Comparison of ENCODE assay signal across 38 cellular contexts in genomic region chr12:50362671-50363070, GRCh38. TPM values are rescaled to one million over a fixed set of nuclear protein-coding genes. Genes with fewer than 3 reads are reported as not detected.
"Had no signal": no experiment of that assay in that cellular context is flagged by ENCODE, and none has a peak within 500 bp of the region (broad histone marks: within the 10 kb centered on the region; RNA-seq: fewer than 3 reads in every experiment).

No MANE protein-coding gene starts in this region.

- ATAC-seq: activated CD4-positive, CD25-positive, alpha-beta regulatory T cell treated with anti-CD3 and anti-CD28 coated beads, Interleukin-2, amount 50 U/mL, for 24 hours; activated CD8-positive, alpha-beta memory T cell treated with anti-CD3 and anti-CD28 coated beads, Interleukin-2, amount 10 ng/mL, durations not matched to agents 7 days and 5 days; activated CD8-positive, alpha-beta T cell treated with anti-CD3 and anti-CD28 coated beads, Interleukin-2, amount 10 ng/mL, durations not matched to agents 7 days and 5 days; activated naive CD8-positive, alpha-beta T cell treated with anti-CD3 and anti-CD28 coated beads, Interleukin-2, amount 50 U/mL, for 24 hours; body of pancreas; effector memory CD8-positive, alpha-beta T cell; foreskin keratinocyte; gastrocnemius medialis; heart right ventricle had no signal

- H3K27ac Mint-ChIP-seq: activated B cell treated with CpG ODN at 0.5 μM for 24 hours; activated CD8-positive, alpha-beta memory T cell treated with anti-CD3 and anti-CD28 coated beads, Interleukin-2, amount 10 ng/mL, durations not matched to agents 7 days and 5 days; activated CD8-positive, alpha-beta T cell treated with anti-CD3 and anti-CD28 coated beads, Interleukin-2, amount 10 ng/mL, durations not matched to agents 7 days and 5 days; activated naive CD4-positive, alpha-beta T cell treated with anti-CD3 and anti-CD28 coated beads for 36 hours; activated naive CD4-positive, alpha-beta T cell treated with anti-CD3 and anti-CD28 coated beads, Interleukin-2, amount 50 U/mL, for 24 hours; activated naive CD8-positive, alpha-beta T cell treated with anti-CD3 and anti-CD28 coated beads for 36 hours; activated naive CD8-positive, alpha-beta T cell treated with anti-CD3 and anti-CD28 coated beads, Interleukin-2, amount 50 U/mL, for 24 hours; activated T-helper 1 cell treated with anti-CD3 and anti-CD28 coated beads, Interleukin-12 subunit alpha, Interleukin-12 subunit beta, Interleukin-2, Interleukin-4 antibody, amounts not matched to agents 30 ng/mL and 10 ng/mL and 1 ng/mL, durations not matched to agents 14 hours and 24 hours and 36 hours; activated T-helper 2 cell treated with anti-CD3 and anti-CD28 coated beads, Interferon-gamma antibody, Interleukin-2, Interleukin-4, amounts not matched to agents 10 μg/mL and 5 μg/mL and 100 μg/mL, durations not matched to agents 14 hours and 24 hours and 36 hours; effector memory CD8-positive, alpha-beta T cell had no signal

- H3K27me3 Mint-ChIP-seq: activated B cell treated with CpG ODN at 0.5 μM for 24 hours; activated naive CD8-positive, alpha-beta T cell treated with anti-CD3 and anti-CD28 coated beads for 36 hours; activated naive CD8-positive, alpha-beta T cell treated with anti-CD3 and anti-CD28 coated beads, Interleukin-2, amount 50 U/mL, for 24 hours had no signal

- H3K4me1 Mint-ChIP-seq: activated B cell treated with CpG ODN at 0.5 μM for 24 hours; activated CD8-positive, alpha-beta memory T cell treated with anti-CD3 and anti-CD28 coated beads, Interleukin-2, amount 10 ng/mL, durations not matched to agents 7 days and 5 days; activated naive CD4-positive, alpha-beta T cell treated with anti-CD3 and anti-CD28 coated beads, Interleukin-2, amount 50 U/mL, for 24 hours; activated naive CD8-positive, alpha-beta T cell treated with anti-CD3 and anti-CD28 coated beads for 36 hours; activated naive CD8-positive, alpha-beta T cell treated with anti-CD3 and anti-CD28 coated beads, Interleukin-2, amount 50 U/mL, for 24 hours had no signal

- H3K4me3 Mint-ChIP-seq: activated B cell treated with CpG ODN at 0.5 μM for 24 hours; activated CD8-positive, alpha-beta memory T cell treated with anti-CD3 and anti-CD28 coated beads, Interleukin-2, amount 10 ng/mL, durations not matched to agents 7 days and 5 days; activated CD8-positive, alpha-beta T cell treated with anti-CD3 and anti-CD28 coated beads, Interleukin-2, amount 10 ng/mL, durations not matched to agents 7 days and 5 days; activated naive CD4-positive, alpha-beta T cell treated with anti-CD3 and anti-CD28 coated beads for 36 hours; activated naive CD4-positive, alpha-beta T cell treated with anti-CD3 and anti-CD28 coated beads, Interleukin-2, amount 50 U/mL, for 24 hours; activated naive CD8-positive, alpha-beta T cell treated with anti-CD3 and anti-CD28 coated beads for 36 hours; activated naive CD8-positive, alpha-beta T cell treated with anti-CD3 and anti-CD28 coated beads, Interleukin-2, amount 50 U/mL, for 24 hours; activated T-helper 1 cell treated with anti-CD3 and anti-CD28 coated beads, Interleukin-12 subunit alpha, Interleukin-12 subunit beta, Interleukin-2, Interleukin-4 antibody, amounts not matched to agents 30 ng/mL and 10 ng/mL and 1 ng/mL, durations not matched to agents 14 hours and 24 hours and 36 hours; effector memory CD8-positive, alpha-beta T cell had no signal

- H3K9me3 Mint-ChIP-seq: activated B cell treated with CpG ODN at 0.5 μM for 24 hours; activated naive CD4-positive, alpha-beta T cell treated with anti-CD3 and anti-CD28 coated beads for 36 hours; activated naive CD4-positive, alpha-beta T cell treated with anti-CD3 and anti-CD28 coated beads, Interleukin-2, amount 50 U/mL, for 24 hours; activated naive CD8-positive, alpha-beta T cell treated with anti-CD3 and anti-CD28 coated beads for 36 hours; activated naive CD8-positive, alpha-beta T cell treated with anti-CD3 and anti-CD28 coated beads, Interleukin-2, amount 50 U/mL, for 24 hours; activated T-helper 1 cell treated with anti-CD3 and anti-CD28 coated beads, Interleukin-12 subunit alpha, Interleukin-12 subunit beta, Interleukin-2, Interleukin-4 antibody, amounts not matched to agents 30 ng/mL and 10 ng/mL and 1 ng/mL, durations not matched to agents 14 hours and 24 hours and 36 hours; activated T-helper 2 cell treated with anti-CD3 and anti-CD28 coated beads, Interferon-gamma antibody, Interleukin-2, Interleukin-4, amounts not matched to agents 10 μg/mL and 5 μg/mL and 100 μg/mL, durations not matched to agents 14 hours and 24 hours and 36 hours; effector memory CD8-positive, alpha-beta T cell had no signal

- DNase-seq: activated B cell treated with CpG ODN at 0.5 μM for 24 hours; activated CD4-positive, alpha-beta T cell treated with anti-CD3 and anti-CD28 coated beads for 48 hours; activated CD4-positive, alpha-beta T cell treated with anti-CD3 and anti-CD28 coated beads, Interleukin-2, amount 50 U/mL, for 1 hour; activated CD4-positive, alpha-beta T cell treated with anti-CD3 and anti-CD28 coated beads, Interleukin-2, amount 50 U/mL, for 48 hours; activated CD8-positive, alpha-beta memory T cell treated with anti-CD3 and anti-CD28 coated beads, Interleukin-2, amount 10 ng/mL, durations not matched to agents 7 days and 5 days; activated CD8-positive, alpha-beta memory T cell treated with anti-CD3 and anti-CD28 coated beads, Interleukin-2, amount 50 U/mL, for 4 hours; activated CD8-positive, alpha-beta T cell treated with anti-CD3 and anti-CD28 coated beads, Interleukin-2, amount 10 ng/mL, durations not matched to agents 7 days and 5 days; activated effector memory CD4-positive, alpha-beta T cell treated with anti-CD3 and anti-CD28 coated beads, Interleukin-2, amount 50 U/mL, for 16 hours; activated naive CD4-positive, alpha-beta T cell treated with anti-CD3 and anti-CD28 coated beads for 36 hours; activated naive CD8-positive, alpha-beta T cell treated with anti-CD3 and anti-CD28 coated beads for 36 hours; activated naive CD8-positive, alpha-beta T cell treated with anti-CD3 and anti-CD28 coated beads, Interleukin-2, amount 50 U/mL, for 24 hours; activated T-cell treated with anti-CD3 and anti-CD28 coated beads, Interleukin-2, amount 50 U/mL, for 1 hour; activated T-cell treated with anti-CD3 and anti-CD28 coated beads, Interleukin-2, amount 50 U/mL, for 48 hours; adrenal gland; amygdala; aorta; body of pancreas; caudate nucleus; cortex of kidney; dermis blood vessel endothelial cell; effector CD4-positive, alpha-beta T cell; effector memory CD8-positive, alpha-beta T cell; erythroblast; foreskin keratinocyte; gastrocnemius medialis; heart right ventricle; T1000; WERI-Rb-1 had no signal

- H3K36me3 Mint-ChIP-seq: activated CD8-positive, alpha-beta memory T cell treated with anti-CD3 and anti-CD28 coated beads, Interleukin-2, amount 10 ng/mL, durations not matched to agents 7 days and 5 days; activated naive CD4-positive, alpha-beta T cell treated with anti-CD3 and anti-CD28 coated beads, Interleukin-2, amount 50 U/mL, for 24 hours; activated naive CD8-positive, alpha-beta T cell treated with anti-CD3 and anti-CD28 coated beads for 36 hours had no signal

RNA-seq across cellular contexts. Expression of gene FAM186A, which starts 33.7 kb away (rescaled TPM):
- total RNA-seq: activated B cell treated with CpG ODN at 0.5 μM for 24 hours; activated CD8-positive, alpha-beta memory T cell treated with anti-CD3 and anti-CD28 coated beads for 36 hours; activated CD8-positive, alpha-beta memory T cell treated with anti-CD3 and anti-CD28 coated beads, Interleukin-2, amount 10 ng/mL, durations not matched to agents 7 days and 5 days; activated CD8-positive, alpha-beta T cell treated with anti-CD3 and anti-CD28 coated beads, Interleukin-2, amount 10 ng/mL, durations not matched to agents 7 days and 5 days; activated naive CD4-positive, alpha-beta T cell treated with anti-CD3 and anti-CD28 coated beads for 36 hours; activated naive CD8-positive, alpha-beta T cell treated with anti-CD3 and anti-CD28 coated beads for 36 hours; activated T-helper 1 cell treated with anti-CD3 and anti-CD28 coated beads, Interleukin-12 subunit alpha, Interleukin-12 subunit beta, Interleukin-2, Interleukin-4 antibody, amounts not matched to agents 30 ng/mL and 10 ng/mL and 1 ng/mL, durations not matched to agents 14 hours and 24 hours and 36 hours; activated T-helper 2 cell treated with anti-CD3 and anti-CD28 coated beads, Interferon-gamma antibody, Interleukin-2, Interleukin-4, amounts not matched to agents 10 μg/mL and 5 μg/mL and 100 μg/mL, durations not matched to agents 14 hours and 24 hours and 36 hours; adrenal gland; aorta; body of pancreas; chondrocyte; dermis blood vessel endothelial cell; esophagus muscularis mucosa; foreskin keratinocyte; gastrocnemius medialis; glomerular endothelial cell; heart right ventricle; hepatocyte; T-helper 2 cell treated with Interferon-gamma antibody and Interleukin-4, amounts not matched to agents 100 ng/mL and 5 ng/mL, for 36 hours had no signal
